Comparison of ENCODE assay signal across 1 cellular context in the genomic region with DNA sequence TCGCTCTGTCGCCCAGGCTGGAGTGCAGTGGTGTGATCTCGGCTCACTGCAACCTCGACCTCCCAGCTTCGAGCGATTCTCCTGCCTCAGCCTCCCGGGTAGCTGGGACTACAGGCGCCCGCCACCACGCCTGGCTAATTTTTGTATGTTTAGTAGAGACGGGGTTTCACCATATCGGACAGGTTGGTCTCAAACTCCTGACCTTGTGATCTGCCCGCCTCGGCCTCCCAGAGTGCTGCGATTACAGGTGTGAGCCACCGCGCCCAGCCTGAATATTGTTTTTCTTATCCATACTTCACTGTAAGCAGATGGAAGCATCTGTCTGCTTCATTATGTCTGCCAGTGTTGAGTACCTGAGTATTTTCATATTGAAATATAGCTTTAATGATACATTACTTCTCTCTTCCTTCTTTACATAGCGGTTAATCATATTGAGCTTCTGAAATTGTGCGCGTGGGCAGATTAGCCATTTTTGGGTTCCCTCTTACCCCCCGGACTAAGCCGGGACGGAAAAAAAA.
A peak's percentile ranks its signal among the peaks of the same experiment; 100 is the strongest.
TF ChIP-seq lines count a peak whose summit lies in the region.

No MANE protein-coding gene starts in this region.

TF ChIP-seq in HEK293T, 16 proteins besides CTCF, POLR2A, EP300 and RAD21:
- TF ChIP-seq L3MBTL2 (conservative IDR thresholded peaks at IDR 0.05) = peak; percentile 1; the same call in 1 of the 2 replicates
TF ChIP-seq in HEK293T: peak in this region for 1; not testable (repeated sequence) for 15.
